24 cellular contexts compared by ENCODE assay signal in the genomic region with DNA sequence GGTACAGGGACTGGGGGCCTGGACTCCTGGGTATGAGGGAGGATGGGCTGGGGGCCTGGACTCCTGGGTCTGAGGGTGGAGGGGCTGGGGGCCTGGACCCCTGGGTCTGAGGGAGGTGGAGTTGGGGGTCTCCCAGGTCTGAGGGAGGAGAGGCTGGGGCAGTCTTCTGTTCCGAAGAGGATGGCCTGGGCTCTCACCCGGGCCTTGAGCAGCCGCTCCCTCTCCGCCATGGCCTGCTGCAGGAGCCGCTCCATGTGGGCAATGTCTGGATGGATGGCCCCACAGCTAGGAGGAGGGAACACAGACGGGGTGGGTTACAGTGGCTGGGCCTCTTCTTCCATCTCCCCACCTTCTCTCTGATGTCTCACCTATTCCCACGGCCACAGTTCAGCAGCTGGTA. TPM values are rescaled to one million over a fixed set of nuclear protein-coding genes. Genes with fewer than 3 reads are reported as not detected.
"Had no signal": no experiment of that assay in that cellular context is flagged by ENCODE, and none has a peak within 500 bp of the region (broad histone marks: within the 10 kb centered on the region; RNA-seq: fewer than 3 reads in every experiment).

No MANE protein-coding gene starts in this region.

- H3K79me2 ChIP-seq: hepatocyte had no signal

- ATAC-seq: effector memory CD8-positive, alpha-beta T cell; foreskin keratinocyte; gastroesophageal sphincter; left cardiac atrium; left lung; left ventricle myocardium superior had no signal

- H3K27me3 ChIP-seq: esophagus muscularis mucosa, foreskin keratinocyte, gastroesophageal sphincter, heart left ventricle, hepatocyte, left lung had no signal

- H3K4me2 ChIP-seq: hepatocyte had no signal

- H3K27ac ChIP-seq: coronary artery, epithelial cell of prostate, esophagus muscularis mucosa, foreskin keratinocyte, gastroesophageal sphincter, heart left ventricle, hepatocyte, left lung, lower lobe of right lung had no signal

- H3K36me3 ChIP-seq: left lung, lower lobe of right lung had no signal

- FAIRE-seq: colon, endometrium, frontal cortex had no signal

- DNase-seq: effector CD8-positive, alpha-beta T cell; effector memory CD8-positive, alpha-beta T cell; endodermal cell; erythroblast; foreskin keratinocyte; heart left ventricle; hypothalamus; immature natural killer cell; islet precursor cell; left cardiac atrium; left lung; left ventricle myocardium superior; lower lobe of right lung; mesendoderm; midbrain had no signal

- H2AFZ ChIP-seq: hepatocyte had no signal

- H3K9me3 ChIP-seq: esophagus muscularis mucosa, gastroesophageal sphincter, heart left ventricle, left lung, lower lobe of right lung had no signal

- H3K4me1 ChIP-seq: esophagus muscularis mucosa, foreskin keratinocyte, gastroesophageal sphincter, heart left ventricle, lower lobe of right lung had no signal

- H3K4me3 ChIP-seq: coronary artery, esophagus muscularis mucosa, gastroesophageal sphincter, heart left ventricle, hepatocyte, left lung, lower lobe of right lung had no signal

RNA-seq across cellular contexts. Expression of a gene that starts 46.6 kb away (rescaled TPM):
- total RNA-seq: hepatocyte, kidney epithelial cell had no signal
